Comparison of ENCODE assay signal across 11 cellular contexts in genomic region chr1:243409284-243409683, GRCh38.
DNase-seq lines count a peak whose midpoint lies in the region; ATAC-seq and TF ChIP-seq lines count a peak whose summit lies in the region.
"Had no signal": no experiment of that assay in that cellular context is flagged by ENCODE, and none has a peak within 500 bp of the region (broad histone marks: within the 10 kb centered on the region; RNA-seq: fewer than 3 reads in every experiment).

No MANE protein-coding gene starts in this region.

- H3K4me3 Mint-ChIP-seq in activated naive CD8-positive, alpha-beta T cell treated with anti-CD3 and anti-CD28 coated beads, Interleukin-2, amount 50 U/mL, for 24 hours = no peak overlapping the region
- H3K4me3 Mint-ChIP-seq: activated T-cell treated with anti-CD3 and anti-CD28 coated beads, Interleukin-2, amount 50 U/mL, for 72 hours; nephron had no signal

- no peaks in the 10 kb centered on the region for H3K9me3 ChIP-seq in right lobe of liver
- no peaks in the 10 kb centered on the region for H3K9me3 ChIP-seq in colonic mucosa

- peaks cover 15% of the 10 kb centered on the region for H3K4me1 Mint-ChIP-seq in activated naive CD8-positive, alpha-beta T cell treated with anti-CD3 and anti-CD28 coated beads, Interleukin-2, amount 50 U/mL, for 24 hours
- H3K4me1 Mint-ChIP-seq: nephron had no signal

- H3K36me3 Mint-ChIP-seq in activated naive CD8-positive, alpha-beta T cell treated with anti-CD3 and anti-CD28 coated beads, Interleukin-2, amount 50 U/mL, for 24 hours (ENCODE audit: low read depth) = peaks cover 1% of the 10 kb centered on the region

- H3K27ac ChIP-seq in right lobe of liver (no peak overlapping the region), colonic mucosa (no peak overlapping the region)

- H3K9ac ChIP-seq in colonic mucosa (ENCODE audit: low read depth in 2 of 2, low read length in 2 of 2) = no peak overlapping the region

- H3K27me3 ChIP-seq in right lobe of liver = no peaks in the 10 kb centered on the region
- H3K27me3 ChIP-seq in colonic mucosa = no peaks in the 10 kb centered on the region

- WGBS in right lobe of liver (ENCODE audit: insufficient coverage, low coverage, low lambda C conversion rate, missing lambda C conversion rate) = 68% methylated on average over 2 of the region's 2 CpGs

- DNase-seq in G401 (ENCODE audit: low spot score) (peak; percentile 48), astrocyte of the spinal cord (ENCODE audit: low read depth, low spot score) (no peak), right lobe of liver (no peak), nucleus accumbens (lab: John Stamatoyannopoulos, UW) (no peak), colonic mucosa (no peak), NCI-H1105 (lab: John Stamatoyannopoulos, UW) (no peak)
- DNase-seq in activated naive CD8-positive, alpha-beta T cell treated with anti-CD3 and anti-CD28 coated beads, Interleukin-2, amount 50 U/mL, for 24 hours = no peak
- DNase-seq: activated T-cell treated with anti-CD3 and anti-CD28 coated beads, Interleukin-2, amount 50 U/mL, for 72 hours; IMR-90 had no signal

- H3K4me1 ChIP-seq in right lobe of liver (peaks cover 0 to 5% (median 0%) of the 10 kb centered on the region in 4 donors), colonic mucosa (no peaks in the 10 kb centered on the region)

- H3K27ac Mint-ChIP-seq in activated naive CD8-positive, alpha-beta T cell treated with anti-CD3 and anti-CD28 coated beads, Interleukin-2, amount 50 U/mL, for 24 hours = no peak overlapping the region
- H3K27ac Mint-ChIP-seq: activated T-cell treated with anti-CD3 and anti-CD28 coated beads, Interleukin-2, amount 50 U/mL, for 72 hours; nephron had no signal

- no peak for TF ChIP-seq POLR2A in right lobe of liver (IDR thresholded peaks at IDR 0.05)

- peak; percentile 79 to 90 (median 84) for ATAC-seq in right lobe of liver
- no peak for ATAC-seq in activated naive CD8-positive, alpha-beta T cell treated with anti-CD3 and anti-CD28 coated beads, Interleukin-2, amount 50 U/mL, for 24 hours
- ATAC-seq: activated T-cell treated with anti-CD3 and anti-CD28 coated beads, Interleukin-2, amount 50 U/mL, for 72 hours had no signal

- TF ChIP-seq CTCF in LNCAP (IDR thresholded peaks at IDR 0.05) (peak; percentile 45; the same call in 1 of the 2 replicates), astrocyte of the spinal cord (IDR thresholded peaks at IDR 0.05; ENCODE audit: low read depth, low read length) (peak; percentile 32), right lobe of liver (IDR thresholded peaks at IDR 0.05) (peak; percentile 39 to 68 (median 52)), colonic mucosa (IDR thresholded peaks at IDR 0.05) (no peak)

- in situ Hi-C loops in G401 (cut with HindIII; ENCODE audit: low sequenced_read_pairs) (no loop called here), astrocyte of the spinal cord (cut with HindIII; ENCODE audit: low sequenced_read_pairs) (no loop called here)

- H3K9me3 Mint-ChIP-seq in activated naive CD8-positive, alpha-beta T cell treated with anti-CD3 and anti-CD28 coated beads, Interleukin-2, amount 50 U/mL, for 24 hours = no peaks in the 10 kb centered on the region
- H3K9me3 Mint-ChIP-seq: activated T-cell treated with anti-CD3 and anti-CD28 coated beads, Interleukin-2, amount 50 U/mL, for 72 hours; nephron had no signal

- no peaks in the 10 kb centered on the region for H3K27me3 Mint-ChIP-seq in activated naive CD8-positive, alpha-beta T cell treated with anti-CD3 and anti-CD28 coated beads, Interleukin-2, amount 50 U/mL, for 24 hours

- no peaks in the 10 kb centered on the region for H3K36me3 ChIP-seq in right lobe of liver
- H3K36me3 ChIP-seq in colonic mucosa = no peaks in the 10 kb centered on the region

- intact Hi-C loops in right lobe of liver (cut with DNase I) = loop anchor here in 1 of 2 donors (10.0 kb wide), 1 partner anchor 54 kb away; no protein-coding TSS in a partner anchor
- intact Hi-C loops in colonic mucosa (cut with DNase I) = no loop called here

- H3K4me3 ChIP-seq in astrocyte of the spinal cord (ENCODE audit: low read depth, low read length) = no peak overlapping the region
- no peak overlapping the region for H3K4me3 ChIP-seq in right lobe of liver
- H3K4me3 ChIP-seq in colonic mucosa = no peak overlapping the region
